ENCODE assay signal across 24 cellular contexts in genomic region chr7:41093141-41093540, GRCh38.
A peak's percentile ranks its signal among the peaks of the same experiment; 100 is the strongest.
DNase-seq lines count a peak whose midpoint lies in the region; ATAC-seq and TF ChIP-seq lines count a peak whose summit lies in the region.
"Had no signal": no experiment of that assay in that cellular context is flagged by ENCODE, and none has a peak within 500 bp of the region (broad histone marks: within the 10 kb centered on the region; RNA-seq: fewer than 3 reads in every experiment).

No MANE protein-coding gene starts in this region.

- H3K9ac ChIP-seq in MM.1S (ENCODE audit: low read length): no peak overlapping the region

- TF ChIP-seq CTCF in MM.1S (IDR thresholded peaks at IDR 0.05; ENCODE audit: low read length) (no peak), mesothelial cell of epicardium (IDR thresholded peaks at IDR 0.05; ENCODE audit: unreplicated experiment) (no peak), nephron progenitor cell (IDR thresholded peaks at IDR 0.05) (no peak)

- no peaks in the 10 kb centered on the region for H3K27me3 ChIP-seq in MM.1S (replicated peaks; ENCODE audit: insufficient read depth, low read length)

- H3K9me3 Mint-ChIP-seq in mesothelial cell of epicardium (peaks cover 20% of the 10 kb centered on the region), nephron progenitor cell (peaks cover 15% of the 10 kb centered on the region)

- no peaks in the 10 kb centered on the region for H3K9me3 ChIP-seq in MM.1S (replicated peaks; ENCODE audit: insufficient read depth, low read length)

- H3K27ac ChIP-seq in MM.1S (ENCODE audit: low read length): peak overlapping the region; percentile 64
- H3K27ac ChIP-seq: RWPE1 had no signal

- H3K9me2 ChIP-seq in MM.1S (replicated peaks; ENCODE audit: insufficient read depth, low read length): no peaks in the 10 kb centered on the region

- no peaks in the 10 kb centered on the region for H4K20me1 ChIP-seq in MM.1S (ENCODE audit: insufficient read depth, low read length)

- no peaks in the 10 kb centered on the region for H3K27me3 Mint-ChIP-seq in mesothelial cell of epicardium (ENCODE audit: low read depth)
- no peaks in the 10 kb centered on the region for H3K27me3 Mint-ChIP-seq in nephron progenitor cell (ENCODE audit: low read depth, poor library complexity)
- H3K27me3 Mint-ChIP-seq: CD4-positive, alpha-beta memory T cell; T-cell had no signal

- peaks cover 9% of the 10 kb centered on the region for H3K36me3 Mint-ChIP-seq in mesothelial cell of epicardium
- H3K36me3 Mint-ChIP-seq in nephron progenitor cell (ENCODE audit: low read depth): no peaks in the 10 kb centered on the region
- H3K36me3 Mint-ChIP-seq: CD4-positive, alpha-beta memory T cell; T-cell had no signal

- no peaks in the 10 kb centered on the region for H3K79me2 ChIP-seq in MM.1S (ENCODE audit: low read length)

- H3K4me3 ChIP-seq in MM.1S (ENCODE audit: low read length): no peak overlapping the region
- H3K4me3 ChIP-seq: K562 had no signal

- peaks cover 9% of the 10 kb centered on the region for H3K4me1 ChIP-seq in MM.1S (ENCODE audit: low read length)

- H3K4me3 Mint-ChIP-seq in mesothelial cell of epicardium (no peak overlapping the region), nephron progenitor cell (no peak overlapping the region)
- H3K4me3 Mint-ChIP-seq: CD4-positive, alpha-beta memory T cell; T-cell had no signal

- H3K27ac Mint-ChIP-seq in mesothelial cell of epicardium (peak overlapping the region; percentile 84), nephron progenitor cell (no peak overlapping the region)
- H3K27ac Mint-ChIP-seq: CD4-positive, alpha-beta memory T cell; T-cell had no signal

- DNase-seq in MM.1S (peak; percentile 79), mesothelial cell of epicardium (ENCODE audit: low spot score in 2 of 2, unreplicated experiment in 2 of 2) (no peak), COLO668 (lab: John Stamatoyannopoulos, UW; ENCODE audit: unreplicated experiment) (no peak), nephron progenitor cell (no peak)
- DNase-seq: C1 segment of cervical spinal cord; CD4-positive, alpha-beta memory T cell; DMS 273 treated with DMSO at 0.1 percent for 48 hours; DMS79 treated with DMSO at 0.1 percent for 48 hours; GF-D8; Kasumi-1; MV-4-11; NCI-H1105; NCI-H2029; NCI-H446; NCI-H526; NCI-H82; SHP77; T-cell had no signal

- no peaks in the 10 kb centered on the region for H3F3A ChIP-seq in MM.1S (ENCODE audit: insufficient read depth, low read length)

- peak overlapping the region; percentile 15; the same call in 1 of the 2 replicates for H2AFZ ChIP-seq in MM.1S (ENCODE audit: low read length)

- ATAC-seq in GM19351 (IDR thresholded peaks at IDR 0.05; ENCODE audit: unreplicated experiment) (peak; percentile 88), GM21423 (IDR thresholded peaks at IDR 0.05; ENCODE audit: unreplicated experiment) (no peak), HG02981 (IDR thresholded peaks at IDR 0.05; ENCODE audit: unreplicated experiment) (no peak)
- ATAC-seq: HepG2, K562, T-cell had no signal

- H3K36me3 ChIP-seq in MM.1S (replicated peaks; ENCODE audit: insufficient read depth, low read length): no peaks in the 10 kb centered on the region

- H3K4me2 ChIP-seq in MM.1S (ENCODE audit: low read depth, low read length): peak overlapping the region; percentile 22; the same call in 1 of the 2 replicates

- H3K4me1 Mint-ChIP-seq in mesothelial cell of epicardium (peaks cover 19% of the 10 kb centered on the region), nephron progenitor cell (peaks cover 7% of the 10 kb centered on the region)
- H3K4me1 Mint-ChIP-seq: CD4-positive, alpha-beta memory T cell; T-cell had no signal
